In the genomic region with DNA sequence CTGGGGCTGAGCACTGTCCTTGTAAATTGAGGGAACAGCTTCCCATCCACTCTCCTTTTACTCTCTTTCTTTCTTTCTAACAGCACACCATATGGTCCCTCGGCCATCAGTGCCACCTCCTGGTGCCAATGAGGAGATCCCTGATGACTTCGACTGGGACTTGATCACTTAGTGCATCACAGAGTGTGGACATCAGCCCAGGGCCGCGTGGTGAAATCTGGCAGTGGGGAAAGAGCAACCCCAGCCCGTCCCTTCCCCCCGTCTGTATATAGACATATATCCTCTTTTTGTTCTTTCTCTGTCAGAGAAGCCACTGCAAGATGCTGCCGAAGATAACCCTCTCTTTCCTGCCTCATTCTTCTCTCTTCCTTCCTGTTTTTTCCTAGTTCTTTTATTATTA, we compare ENCODE assay signal across 20 cellular contexts. TPM values are rescaled to one million over a fixed set of nuclear protein-coding genes. Genes with fewer than 3 reads are reported as not detected.
A peak's percentile ranks its signal among the peaks of the same experiment; 100 is the strongest.
DNase-seq lines count a peak whose midpoint lies in the region; ATAC-seq and TF ChIP-seq lines count a peak whose summit lies in the region.
"Had no signal": no experiment of that assay in that cellular context is flagged by ENCODE, and none has a peak within 500 bp of the region (broad histone marks: within the 10 kb centered on the region; RNA-seq: fewer than 3 reads in every experiment).

No MANE protein-coding gene starts in this region.

- ATAC-seq in HG02798 (IDR thresholded peaks at IDR 0.05; ENCODE audit: poor library complexity, unreplicated experiment), result no peak
- ATAC-seq: activated CD4-positive, alpha-beta T cell treated with anti-CD3 and anti-CD28 coated beads for 36 hours; left lobe of liver had no signal

- TF ChIP-seq CTCF in right atrium auricular region (IDR thresholded peaks at IDR 0.05), result no peak

- H3K4me3 ChIP-seq in right atrium auricular region, result no peak overlapping the region
- H3K4me3 ChIP-seq: thoracic aorta had no signal

- peaks cover 0 to 5% of the 10 kb centered on the region in 2 donors for H3K4me1 ChIP-seq in right atrium auricular region

- H3K27ac ChIP-seq in right atrium auricular region, result no peak overlapping the region
- H3K27ac ChIP-seq: 22Rv1, epithelial cell of prostate, KMS-11, thoracic aorta had no signal

- DNase-seq in SIG-M5 treated with dmso at 0.1 percent for 504 hours (lab: John Stamatoyannopoulos, UW; ENCODE audit: unreplicated experiment) (peak; percentile 85), SIG-M5 (lab: John Stamatoyannopoulos, UW) (no peak), cerebellar cortex (ENCODE audit: low spot score) (peak; percentile 22), right atrium auricular region (ENCODE audit: low spot score) (peak; percentile 79), OCI-M2 (lab: John Stamatoyannopoulos, UW; ENCODE audit: unreplicated experiment) (no peak)
- DNase-seq in activated naive CD4-positive, alpha-beta T cell treated with Interleukin-2 at 50 U/mL for 16 hours, result no peak
- no peak for DNase-seq in activated CD4-positive, CD25-positive, alpha-beta regulatory T cell treated with anti-CD3 and anti-CD28 coated beads, Interleukin-2, amount 50 U/mL, for 72 hours
- DNase-seq: activated CD4-positive, alpha-beta T cell treated with anti-CD3 and anti-CD28 coated beads for 36 hours; activated naive CD4-positive, alpha-beta T cell; DMS153; NCI-H1417 treated with DMSO at 0.1 percent for 48 hours; NCI-H2171 treated with DMSO at 0.1 percent for 48 hours; NCI-H748 treated with DMSO at 0.1 percent for 48 hours; T-helper 2 cell had no signal

- H3K36me3 ChIP-seq in right atrium auricular region, result peaks cover 69% of the 10 kb centered on the region

- H3K27me3 ChIP-seq in right atrium auricular region, result no peaks in the 10 kb centered on the region

- no peaks in the 10 kb centered on the region for H3K9me3 ChIP-seq in right atrium auricular region
- H3K9me3 ChIP-seq: thoracic aorta had no signal

RNA-seq across cellular contexts. Expression of a gene that starts 13.5 kb away (rescaled TPM):
- 10 to 100 TPM in 1 of 2 donors, 1 to 10 TPM in 1; 3.4 to 10.6 TPM for total RNA-seq in right atrium auricular region

RNA-seq across cellular contexts. Expression of a gene that starts 20.2 kb away (rescaled TPM):
- 10 to 100 TPM; 19.9 to 22.1 TPM for total RNA-seq in right atrium auricular region

RNA-seq across cellular contexts. Expression of a gene that starts 29.4 kb away (rescaled TPM):
- total RNA-seq in right atrium auricular region, result 10 to 100 TPM; 25.4 to 37.9 TPM

Comparison
In these comparisons a context has a peak if more than half of its experiments do, and no peak if none do; other contexts are left out.
1. DNase-seq: peak in SIG-M5 treated with dmso at 0.1 percent for 504 hours (single experiment), cerebellar cortex (single experiment) and right atrium auricular region (single experiment); none in SIG-M5 (single experiment), activated naive CD4-positive, alpha-beta T cell treated with Interleukin-2 at 50 U/mL for 16 hours (single experiment), activated CD4-positive, CD25-positive, alpha-beta regulatory T cell treated with anti-CD3 and anti-CD28 coated beads, Interleukin-2, amount 50 U/mL, for 72 hours (single experiment) and OCI-M2 (single experiment).